Comparison of ENCODE assay signal across 8 cellular contexts in genomic region chr3:177337548-177338331, GRCh38.
A peak's percentile ranks its signal among the peaks of the same experiment; 100 is the strongest.
DNase-seq lines count a peak whose midpoint lies in the region; ATAC-seq lines count a peak whose summit lies in the region.

No MANE protein-coding gene starts in this region.

- no peaks in the 10 kb centered on the region for H3K9me3 ChIP-seq in trophoblast cell (ENCODE audit: insufficient read depth, low read depth, low read length)

- H3K79me1 ChIP-seq in trophoblast cell (ENCODE audit: low read length): no peaks in the 10 kb centered on the region

- DNase-seq in EL (peak; percentile 85), LHCN-M2 (ENCODE audit: low read depth) (peak; percentile 89), trophoblast cell (peak in 1 of 2 donors; percentile 27), NCI-H524 treated with DMSO at 0.1 percent for 48 hours (lab: John Stamatoyannopoulos, UW) (no peak), NCI-H1048 (lab: John Stamatoyannopoulos, UW) (no peak), NCI-H748 treated with DMSO at 0.1 percent for 48 hours (lab: John Stamatoyannopoulos, UW) (no peak)

- peaks cover 34% of the 10 kb centered on the region for H3K4me1 Mint-ChIP-seq in activated naive CD4-positive, alpha-beta T cell treated with anti-CD3 and anti-CD28 coated beads, Interleukin-2, amount 50 U/mL, for 24 hours

- no peaks in the 10 kb centered on the region for H3K36me3 Mint-ChIP-seq in activated naive CD4-positive, alpha-beta T cell treated with anti-CD3 and anti-CD28 coated beads, Interleukin-2, amount 50 U/mL, for 24 hours

- no peak overlapping the region for H3K4ac ChIP-seq in trophoblast cell (ENCODE audit: low read depth, low read length)

- no peak overlapping the region for H3K18ac ChIP-seq in trophoblast cell (ENCODE audit: low read length)

- no peak overlapping the region for H2BK12ac ChIP-seq in trophoblast cell (ENCODE audit: low read length)

- no peaks in the 10 kb centered on the region for H3K27me3 ChIP-seq in trophoblast cell (ENCODE audit: insufficient read depth, low read length)

- H4K12ac ChIP-seq in trophoblast cell (ENCODE audit: low read depth, low read length): no peak overlapping the region

- no peaks in the 10 kb centered on the region for H3K36me3 ChIP-seq in trophoblast cell (ENCODE audit: control insufficient read depth in 1 of 2, insufficient read depth in 2 of 2, low read length in 2 of 2)

- H3K27ac Mint-ChIP-seq in activated naive CD4-positive, alpha-beta T cell treated with anti-CD3 and anti-CD28 coated beads, Interleukin-2, amount 50 U/mL, for 24 hours: peak overlapping the region; percentile 59

- H4K8ac ChIP-seq in trophoblast cell (ENCODE audit: low read depth, low read length): no peak overlapping the region

- H3K27me3 Mint-ChIP-seq in activated naive CD4-positive, alpha-beta T cell treated with anti-CD3 and anti-CD28 coated beads, Interleukin-2, amount 50 U/mL, for 24 hours: no peaks in the 10 kb centered on the region

- H3K9ac ChIP-seq in trophoblast cell (ENCODE audit: low read length): no peak overlapping the region

- H2AFZ ChIP-seq in trophoblast cell (ENCODE audit: insufficient read depth, low read length, poor library complexity): no peak overlapping the region

- peak; percentile 61 for ATAC-seq in GM21526 (IDR thresholded peaks at IDR 0.05; ENCODE audit: low FRiP score, unreplicated experiment)

- no peak overlapping the region for H3K27ac ChIP-seq in trophoblast cell (ENCODE audit: low read depth, low read length)

- H3K4me3 Mint-ChIP-seq in activated naive CD4-positive, alpha-beta T cell treated with anti-CD3 and anti-CD28 coated beads, Interleukin-2, amount 50 U/mL, for 24 hours: peak overlapping the region; percentile 42

- no peak overlapping the region for H3K14ac ChIP-seq in trophoblast cell (ENCODE audit: low read length)

- no peak overlapping the region for H2BK5ac ChIP-seq in trophoblast cell (ENCODE audit: low read depth, low read length, poor library complexity)

- H4K91ac ChIP-seq in trophoblast cell (ENCODE audit: low read depth, low read length): peak overlapping the region; percentile 11

- H3K4me3 ChIP-seq in trophoblast cell (ENCODE audit: low read depth, low read length): no peak overlapping the region

- no peaks in the 10 kb centered on the region for H3K79me2 ChIP-seq in trophoblast cell (ENCODE audit: control insufficient read depth, insufficient read depth, low read length, poor library complexity)

- H3K4me1 ChIP-seq in trophoblast cell (ENCODE audit: control insufficient read depth in 1 of 2, insufficient read depth in 2 of 2, low read length in 2 of 2): peaks cover 3 to 5% of the 10 kb centered on the region in 2 experiments

- no peak overlapping the region for H2BK120ac ChIP-seq in trophoblast cell (ENCODE audit: insufficient read depth, low read length, poor library complexity)

- H3K23ac ChIP-seq in trophoblast cell (ENCODE audit: low read length): no peak overlapping the region

- H3K9me3 Mint-ChIP-seq in activated naive CD4-positive, alpha-beta T cell treated with anti-CD3 and anti-CD28 coated beads, Interleukin-2, amount 50 U/mL, for 24 hours: no peaks in the 10 kb centered on the region

- WGBS in trophoblast cell (ENCODE audit: extremely low coverage, insufficient coverage, insufficient read length): no CpG with 5 or more reads among the region's 9 CpGs

- no peak overlapping the region for H2AK5ac ChIP-seq in trophoblast cell (ENCODE audit: low read length)

- H3K4me2 ChIP-seq in trophoblast cell (ENCODE audit: low read length): no peak overlapping the region

Comparison
In these comparisons a context has a peak if more than half of its experiments do, and no peak if none do; other contexts are left out.
1. DNase-seq: peak in EL (single experiment) and LHCN-M2 (single experiment); none in NCI-H524 treated with DMSO at 0.1 percent for 48 hours (single experiment), NCI-H1048 (single experiment) and NCI-H748 treated with DMSO at 0.1 percent for 48 hours (single experiment).